9 cellular contexts compared by ENCODE assay signal in the genomic region with DNA sequence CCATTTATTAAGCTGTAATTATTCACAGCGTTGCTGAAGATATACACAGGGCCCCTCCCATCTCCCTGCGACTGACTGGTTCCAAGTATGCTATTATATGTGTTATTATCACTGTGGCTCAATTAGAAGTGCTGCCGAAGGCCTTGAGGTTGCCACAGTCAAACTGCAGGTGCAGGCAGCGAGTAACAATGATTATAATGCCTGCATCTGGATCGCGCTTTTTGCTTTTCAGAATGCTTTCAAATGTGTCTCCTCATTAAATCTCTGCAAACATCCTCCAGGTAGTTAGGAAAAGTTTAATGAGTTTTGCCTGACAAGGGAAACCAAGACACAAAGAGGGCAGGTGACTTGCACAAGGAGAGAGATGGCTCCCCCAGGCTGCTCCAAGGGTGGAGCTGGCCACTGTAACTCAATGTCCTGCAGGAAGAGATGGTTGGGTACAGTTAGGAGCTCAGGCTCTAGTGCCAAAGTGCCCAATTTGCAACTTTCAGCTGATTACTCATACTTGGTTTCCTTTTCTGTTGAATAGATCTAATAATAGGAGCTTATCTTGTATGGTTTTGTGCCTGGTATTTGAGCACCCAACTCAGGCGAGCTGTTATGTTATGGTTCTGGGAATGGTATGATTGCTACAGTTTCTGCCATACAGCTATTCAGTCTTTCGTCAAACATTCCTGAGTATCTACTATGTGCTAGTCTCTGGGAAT. TPM values are rescaled to one million over a fixed set of nuclear protein-coding genes. Genes with fewer than 3 reads are reported as not detected.
A peak's percentile ranks its signal among the peaks of the same experiment; 100 is the strongest.
DNase-seq lines count a peak whose midpoint lies in the region; ATAC-seq and TF ChIP-seq lines count a peak whose summit lies in the region.
"Had no signal": no experiment of that assay in that cellular context is flagged by ENCODE, and none has a peak within 500 bp of the region (broad histone marks: within the 10 kb centered on the region; RNA-seq: fewer than 3 reads in every experiment).

No MANE protein-coding gene starts in this region.

- DNase-seq in NAMALWA (ENCODE audit: low spot score) (peak; percentile 68), astrocyte of the spinal cord (ENCODE audit: low read depth, low spot score) (peak; percentile 33), gastrocnemius medialis (no peak), DMS53 (lab: John Stamatoyannopoulos, UW) (no peak), SHP77 (lab: John Stamatoyannopoulos, UW) (no peak), NCI-H526 treated with DMSO at 0.1 percent for 48 hours (lab: John Stamatoyannopoulos, UW) (no peak)
- DNase-seq: cortex of kidney had no signal

- no peaks in the 10 kb centered on the region for H3K27me3 ChIP-seq in gastrocnemius medialis

- in situ Hi-C loops in astrocyte of the spinal cord (cut with HindIII; ENCODE audit: low sequenced_read_pairs) = no loop called here
- in situ Hi-C loops in gastrocnemius medialis (cut with MboI; ENCODE audit: low sequenced_read_pairs in 4 of 4) = no loop called here

- intact Hi-C loops in gastrocnemius medialis (cut with DNase I; ENCODE audit: low total_unique reads) = loop anchor here (5.0 kb wide), 1 partner anchor 36 kb away; no protein-coding TSS in a partner anchor

- H3K27ac ChIP-seq in gastrocnemius medialis = peak overlapping the region in 3 of 4 donors; percentile 69 to 73 (median 72)

- TF ChIP-seq POLR2A in GM19193 (IDR thresholded peaks at IDR 0.05; ENCODE audit: extremely low read depth, insufficient read depth, insufficient read length) (peak; percentile 35), gastrocnemius medialis (IDR thresholded peaks at IDR 0.05) (no peak)

- TF ChIP-seq CTCF in astrocyte of the spinal cord (IDR thresholded peaks at IDR 0.05; ENCODE audit: low read depth, low read length) (no peak), gastrocnemius medialis (IDR thresholded peaks at IDR 0.05 in 4 of 5, conservative IDR thresholded peaks at IDR 0.05 in 1 of 5) (no peak)

- H3K9me3 ChIP-seq in gastrocnemius medialis = no peaks in the 10 kb centered on the region

- ATAC-seq in gastrocnemius medialis (no peak), HG03469 (IDR thresholded peaks at IDR 0.05; ENCODE audit: unreplicated experiment) (no peak)

- no peak overlapping the region for H3K4me3 ChIP-seq in astrocyte of the spinal cord (ENCODE audit: low read depth, low read length)
- H3K4me3 ChIP-seq in gastrocnemius medialis = no peak overlapping the region

- H3K36me3 ChIP-seq in gastrocnemius medialis = no peaks in the 10 kb centered on the region

- H3K4me1 ChIP-seq in gastrocnemius medialis = peaks cover 35 to 47% of the 10 kb centered on the region in 2 donors

RNA-seq across cellular contexts. Expression of gene SYNE3, which starts 1.7 kb away (rescaled TPM):
- total RNA-seq in gastrocnemius medialis = 1 to 10 TPM; 4.7 to 7.1 (median 5.1) TPM

RNA-seq across cellular contexts. Expression of gene GLRX5, which starts 16.7 kb away (rescaled TPM):
- total RNA-seq in gastrocnemius medialis = 10 to 100 TPM; 28.0 to 83.2 (median 74.0) TPM

Comparison
In these comparisons a context has a peak if more than half of its experiments do, and no peak if none do; other contexts are left out.
1. DNase-seq: peak in NAMALWA (single experiment) and astrocyte of the spinal cord (single experiment); none in gastrocnemius medialis (0 of 2), DMS53 (single experiment), SHP77 (0 of 2) and NCI-H526 treated with DMSO at 0.1 percent for 48 hours (single experiment).